17 cellular contexts compared by ENCODE assay signal in genomic region chr16:2834968-2835367, GRCh38. TPM values are rescaled to one million over a fixed set of nuclear protein-coding genes. Genes with fewer than 3 reads are reported as not detected.
DNase-seq lines count a peak whose midpoint lies in the region; ATAC-seq, FAIRE-seq and TF ChIP-seq lines count a peak whose summit lies in the region.
"Had no signal": no experiment of that assay in that cellular context is flagged by ENCODE, and none has a peak within 500 bp of the region (broad histone marks: within the 10 kb centered on the region; RNA-seq: fewer than 3 reads in every experiment).

No MANE protein-coding gene starts in this region.

- H3K9me3 ChIP-seq in mammary epithelial cell (replicated peaks; ENCODE audit: insufficient read depth, low read length) (no peaks in the 10 kb centered on the region), astrocyte (ENCODE audit: insufficient read depth, low read depth, low read length) (no peaks in the 10 kb centered on the region)
- H3K9me3 ChIP-seq: MG63 had no signal

- H3K27ac Mint-ChIP-seq in MCF 10A (ENCODE audit: low read depth, unreplicated experiment) (peak overlapping the region; percentile 82), astrocyte (ENCODE audit: unreplicated experiment) (no peak overlapping the region)

- H3K4me2 ChIP-seq in mammary epithelial cell (ENCODE audit: insufficient read depth, low read depth, low read length) (no peak overlapping the region), astrocyte (ENCODE audit: low read length) (peak overlapping the region; percentile 78), mesendoderm (ENCODE audit: low read length) (no peak overlapping the region)
- H3K4me2 ChIP-seq: BLaER1 treated with 17β-estradiol and CSF1 and Interleukin-3, amounts not matched to agents 10 nM and 100 nM; KMS-11 had no signal

- H3K36me3 ChIP-seq in mammary epithelial cell (ENCODE audit: insufficient read depth, low read length) (no peaks in the 10 kb centered on the region), astrocyte (ENCODE audit: insufficient read depth, low read length) (no peaks in the 10 kb centered on the region), mesendoderm (ENCODE audit: control insufficient read depth, insufficient read depth, low read length) (no peaks in the 10 kb centered on the region)
- H3K36me3 ChIP-seq: MG63 had no signal

- peak overlapping the region; percentile 64 for H3K56ac ChIP-seq in mesendoderm (ENCODE audit: low read length)

- peaks cover 35% of the 10 kb centered on the region for H3K4me1 ChIP-seq in mammary epithelial cell (ENCODE audit: insufficient read depth, low read length)
- H3K4me1 ChIP-seq in astrocyte (ENCODE audit: insufficient read depth, low read length) = peaks cover 37% of the 10 kb centered on the region
- H3K4me1 ChIP-seq in mesendoderm (ENCODE audit: control insufficient read depth, low read depth, low read length) = peaks cover 7% of the 10 kb centered on the region

- CTCF ChIA-PET in MCF 10A (lab: Yijun Ruan, JAX) = no interaction called here
- CTCF ChIA-PET in mammary epithelial cell (lab: Charles Lee; ENCODE audit: low non-redundant PET) = no interaction called here

- no peak overlapping the region for H2AK5ac ChIP-seq in mesendoderm (ENCODE audit: low read length)

- intact Hi-C loops in MCF 10A (cut with micrococcal nuclease) = loop anchor here (5.0 kb wide), 1 partner anchor 72 kb away; no protein-coding TSS in a partner anchor
- intact Hi-C loops in mammary epithelial cell (cut with micrococcal nuclease) = loop anchor here (1.0 to 5.0 kb wide), 4 partner anchors 58 to 153 kb away; partner anchors contain the start of genes ELOB, KCTD5, KREMEN2 and SRRM2

- TF ChIP-seq CTCF in MCF 10A (IDR thresholded peaks at IDR 0.05; ENCODE audit: unreplicated experiment) = no peak
- TF ChIP-seq CTCF in mammary epithelial cell (conservative IDR thresholded peaks at IDR 0.05 in 1 of 2, IDR thresholded peaks at IDR 0.05 in 1 of 2; ENCODE audit: extremely low read depth in 1 of 2, insufficient read depth in 1 of 2, low read depth in 1 of 2, low read length in 2 of 2) = no peak
- TF ChIP-seq CTCF in astrocyte (IDR thresholded peaks at IDR 0.05; ENCODE audit: insufficient read depth, low read depth, low read length) = no peak

- no peak overlapping the region for H2BK120ac ChIP-seq in mesendoderm (ENCODE audit: low read depth, low read length)

- no peaks in the 10 kb centered on the region for H3K27me3 Mint-ChIP-seq in MCF 10A (ENCODE audit: insufficient read depth, unreplicated experiment)
- H3K27me3 Mint-ChIP-seq in astrocyte (ENCODE audit: low read depth, unreplicated experiment) = no peaks in the 10 kb centered on the region

- H3K18ac ChIP-seq in mesendoderm (ENCODE audit: low read length) = peak overlapping the region; percentile 13

- no peak overlapping the region for H3K23ac ChIP-seq in mesendoderm (ENCODE audit: low read length)

- no peak overlapping the region for H4K8ac ChIP-seq in mesendoderm (ENCODE audit: low read depth, low read length)

- H3K4me3 ChIP-seq in mammary epithelial cell (replicated peaks in 1 of 3; ENCODE audit: insufficient read depth in 1 of 3, low read depth in 2 of 3, low read length in 3 of 3) = no peak overlapping the region
- H3K4me3 ChIP-seq in astrocyte (ENCODE audit: insufficient read depth, low read depth, low read length) = no peak overlapping the region
- H3K4me3 ChIP-seq in mesendoderm (ENCODE audit: low read length) = no peak overlapping the region
- H3K4me3 ChIP-seq: BLaER1 treated with 17β-estradiol and CSF1 and Interleukin-3, amounts not matched to agents 10 nM and 100 nM; MG63 had no signal

- H3K4me1 Mint-ChIP-seq in MCF 10A (ENCODE audit: insufficient read depth, unreplicated experiment) (peaks cover 31% of the 10 kb centered on the region), astrocyte (ENCODE audit: low read depth, unreplicated experiment) (peaks cover 36% of the 10 kb centered on the region)

- dilution Hi-C loops in mammary epithelial cell (cut with HindIII; ENCODE audit: low sequenced_read_pairs) = loop anchor here (5.0 kb wide), 4 partner anchors 32 to 92 kb away; partner anchors contain the start of gene PRSS41

- no peaks in the 10 kb centered on the region for H3K79me1 ChIP-seq in mesendoderm (ENCODE audit: low read length)

- no peak overlapping the region for H4K5ac ChIP-seq in mesendoderm (ENCODE audit: low read length)

- no peak overlapping the region for H3K9ac ChIP-seq in mammary epithelial cell (ENCODE audit: insufficient read depth, low read length)
- H3K9ac ChIP-seq in astrocyte (ENCODE audit: low read length) = no peak overlapping the region
- no peak overlapping the region for H3K9ac ChIP-seq in mesendoderm (ENCODE audit: low read length)
- H3K9ac ChIP-seq: BLaER1 treated with 17β-estradiol and CSF1 and Interleukin-3, amounts not matched to agents 10 nM and 100 nM; KMS-11 had no signal

- H3K4ac ChIP-seq in mesendoderm (ENCODE audit: low read depth, low read length) = no peak overlapping the region

- no peaks in the 10 kb centered on the region for H4K20me1 ChIP-seq in mammary epithelial cell (ENCODE audit: insufficient read depth, low read length)
- H4K20me1 ChIP-seq in astrocyte (ENCODE audit: insufficient read depth, low read length) = no peaks in the 10 kb centered on the region

- no peak for DNase-seq in MCF 10A (ENCODE audit: unreplicated experiment)
- no peak for DNase-seq in mammary epithelial cell
- no peak for DNase-seq in astrocyte (ENCODE audit: low read depth)
- no peak for DNase-seq in mesendoderm
- no peak for DNase-seq in urothelium cell line (ENCODE audit: low spot score)
- DNase-seq in NOMO-1 treated with dmso at 0.1 percent for 144 hours (lab: John Stamatoyannopoulos, UW; ENCODE audit: unreplicated experiment) = no peak
- DNase-seq in cerebellar nuclear complex (lab: John Stamatoyannopoulos, UW) = no peak
- DNase-seq: NCI-H1092 treated with DMSO at 0.1 percent for 48 hours, NCI-H1694 treated with DMSO at 0.1 percent for 48 hours, NCI-H446, SIG-M5 had no signal

- H3K9me3 Mint-ChIP-seq in MCF 10A (ENCODE audit: unreplicated experiment) = no peaks in the 10 kb centered on the region
- H3K9me3 Mint-ChIP-seq in astrocyte (ENCODE audit: unreplicated experiment) = no peaks in the 10 kb centered on the region

- POLR2A ChIA-PET in MCF 10A (lab: Yijun Ruan, JAX) = no interaction called here

- H3K27ac ChIP-seq in mammary epithelial cell (ENCODE audit: insufficient read depth, low read depth, low read length) = no peak overlapping the region
- peak overlapping the region; percentile 76 for H3K27ac ChIP-seq in astrocyte (ENCODE audit: low read depth, low read length)
- H3K27ac ChIP-seq in mesendoderm (ENCODE audit: low read depth, low read length) = peak overlapping the region; percentile 63
- H3K27ac ChIP-seq: 22Rv1; BLaER1 treated with 17β-estradiol and CSF1 and Interleukin-3, amounts not matched to agents 10 nM and 100 nM; KMS-11 had no signal

- FAIRE-seq in astrocyte (lab: Jason Lieb, UNC) (no peak), urothelium cell line (lab: Jason Lieb, UNC) (peak; percentile 93)

- H3K4me3 Mint-ChIP-seq in MCF 10A (ENCODE audit: unreplicated experiment) (no peak overlapping the region), astrocyte (ENCODE audit: unreplicated experiment) (no peak overlapping the region)

- no peak for ATAC-seq in HG02642 (IDR thresholded peaks at IDR 0.05; ENCODE audit: poor library complexity, unreplicated experiment)

- H2BK5ac ChIP-seq in mesendoderm (ENCODE audit: low read length) = no peak overlapping the region

- no peaks in the 10 kb centered on the region for H3K36me3 Mint-ChIP-seq in MCF 10A (ENCODE audit: insufficient read depth, unreplicated experiment)
- H3K36me3 Mint-ChIP-seq in astrocyte (ENCODE audit: low read depth, unreplicated experiment) = no peaks in the 10 kb centered on the region

- no peak overlapping the region for H2AFZ ChIP-seq in mammary epithelial cell (ENCODE audit: low read depth, low read length)
- H2AFZ ChIP-seq in astrocyte (ENCODE audit: low read depth, low read length) = no peak overlapping the region

- no peak overlapping the region for H2BK15ac ChIP-seq in mesendoderm (replicated peaks; ENCODE audit: low read depth)

- in situ Hi-C loops in mammary epithelial cell (cut with MboI; ENCODE audit: low sequenced_read_pairs in 2 of 2) = loop anchor here (5.0 to 10.0 kb wide), 3 partner anchors 37 to 80 kb away; partner anchors contain the start of genes ELOB (in 1 of the 2) and FLYWCH1 (in 1 of the 2)

- peaks cover 8% of the 10 kb centered on the region for H3K27me3 ChIP-seq in mammary epithelial cell (ENCODE audit: insufficient read depth, low read length)
- peaks cover 3% of the 10 kb centered on the region for H3K27me3 ChIP-seq in astrocyte (ENCODE audit: insufficient read depth, low read length)
- H3K27me3 ChIP-seq in mesendoderm (ENCODE audit: insufficient read depth, low read length, poor library complexity) = no peaks in the 10 kb centered on the region
- H3K27me3 ChIP-seq: BLaER1 treated with 17β-estradiol and CSF1 and Interleukin-3, amounts not matched to agents 10 nM and 100 nM; MG63 had no signal

- no TSS peak for BruUV-seq in MCF 10A (replicated peaks; lab: Mats Ljungman, UMichigan)
- BruUV-seq in mammary epithelial cell (replicated peaks; lab: Mats Ljungman, UMichigan) = no TSS peak

- H3K79me2 ChIP-seq in mammary epithelial cell (ENCODE audit: insufficient read depth, low read length) (no peaks in the 10 kb centered on the region), astrocyte (ENCODE audit: insufficient read depth, low read length) (no peaks in the 10 kb centered on the region), mesendoderm (ENCODE audit: control insufficient read depth, insufficient read depth, low read length) (no peaks in the 10 kb centered on the region)

- WGBS in mammary epithelial cell (ENCODE audit: low coverage, missing lambda C conversion rate) = 100% methylated on average over 1 of the region's 3 CpGs
- no CpG with 5 or more reads among the region's 3 CpGs for WGBS in mesendoderm (ENCODE audit: extremely low coverage, insufficient coverage, low lambda C conversion rate)

RNA-seq across cellular contexts. Expression of gene ZG16B, which starts 4.9 kb away (rescaled TPM):
- total RNA-seq in MCF 10A (2022) (4.0 and 6.9 TPM in 2 replicates), mammary epithelial cell (1 to 10 TPM in 1 of 2 donors, not detected in 1; 2.7 TPM), astrocyte (not detected in 2 replicates)
- 0.42 TPM for polyA plus RNA-seq in mammary epithelial cell
- polyA minus RNA-seq in mammary epithelial cell = not detected
- polyA plus RNA-seq in mesendoderm (2013, experiment 1 of 2) = 0.27 TPM
- polyA plus RNA-seq in mesendoderm (2013, experiment 2 of 2) = 0.28 TPM

RNA-seq across cellular contexts. Expression of gene PRSS21, which starts 17.9 kb away (rescaled TPM):
- 16.4 TPM in 2 replicates for total RNA-seq in MCF 10A (2022)
- total RNA-seq in mammary epithelial cell = 10 to 100 TPM in 1 of 2 donors, under 1 TPM in 1; 0.75 to 24.3 TPM
- 3.6 TPM for polyA plus RNA-seq in mammary epithelial cell
- polyA minus RNA-seq in mammary epithelial cell = 7.3 TPM
- not detected in 2 replicates for total RNA-seq in astrocyte
- polyA plus RNA-seq in mesendoderm (2013, experiment 1 of 2) = 0.53 TPM
- polyA plus RNA-seq in mesendoderm (2013, experiment 2 of 2) = 0.62 TPM
- total RNA-seq: HFFc6 had no signal

RNA-seq across cellular contexts. Expression of gene PRSS22, which starts 23.0 kb away (rescaled TPM):
- total RNA-seq in MCF 10A (2022) (not detected in 2 replicates), mammary epithelial cell (10 to 100 TPM in 1 of 2 donors, 1 to 10 TPM in 1; 3.1 to 12.3 TPM), astrocyte (0.58 and 1.5 TPM in 2 replicates)
- 3.6 TPM for polyA plus RNA-seq in mammary epithelial cell
- 19.5 TPM for polyA minus RNA-seq in mammary epithelial cell
- 0.58 TPM for polyA plus RNA-seq in mesendoderm (2013, experiment 1 of 2)
- 0.94 TPM for polyA plus RNA-seq in mesendoderm (2013, experiment 2 of 2)
- total RNA-seq: HFFc6 had no signal

RNA-seq across cellular contexts. Expression of gene PRSS41, which starts 36.7 kb away (rescaled TPM):
- total RNA-seq in MCF 10A (2022) (not detected in 2 replicates), mammary epithelial cell (not detected), astrocyte (not detected in 2 replicates)
- polyA plus RNA-seq in mammary epithelial cell = not detected
- polyA minus RNA-seq in mammary epithelial cell = not detected
- not detected for polyA plus RNA-seq in mesendoderm (2013, experiment 1 of 2)
- not detected for polyA plus RNA-seq in mesendoderm (2013, experiment 2 of 2)
- total RNA-seq: HFFc6 had no signal

RNA-seq across cellular contexts. Expression of gene PRSS33, which starts 47.6 kb away (rescaled TPM):
- total RNA-seq in MCF 10A (2022) = not detected in 2 replicates
- total RNA-seq in mammary epithelial cell = not detected
- polyA plus RNA-seq in mammary epithelial cell = not detected
- not detected for polyA minus RNA-seq in mammary epithelial cell
- total RNA-seq in astrocyte = not detected in 2 replicates
- polyA plus RNA-seq in mesendoderm (2013, experiment 1 of 2) = not detected
- polyA plus RNA-seq in mesendoderm (2013, experiment 2 of 2) = not detected
- total RNA-seq: HFFc6 had no signal
